ENCODE assay signal across 15 cellular contexts in the genomic region with DNA sequence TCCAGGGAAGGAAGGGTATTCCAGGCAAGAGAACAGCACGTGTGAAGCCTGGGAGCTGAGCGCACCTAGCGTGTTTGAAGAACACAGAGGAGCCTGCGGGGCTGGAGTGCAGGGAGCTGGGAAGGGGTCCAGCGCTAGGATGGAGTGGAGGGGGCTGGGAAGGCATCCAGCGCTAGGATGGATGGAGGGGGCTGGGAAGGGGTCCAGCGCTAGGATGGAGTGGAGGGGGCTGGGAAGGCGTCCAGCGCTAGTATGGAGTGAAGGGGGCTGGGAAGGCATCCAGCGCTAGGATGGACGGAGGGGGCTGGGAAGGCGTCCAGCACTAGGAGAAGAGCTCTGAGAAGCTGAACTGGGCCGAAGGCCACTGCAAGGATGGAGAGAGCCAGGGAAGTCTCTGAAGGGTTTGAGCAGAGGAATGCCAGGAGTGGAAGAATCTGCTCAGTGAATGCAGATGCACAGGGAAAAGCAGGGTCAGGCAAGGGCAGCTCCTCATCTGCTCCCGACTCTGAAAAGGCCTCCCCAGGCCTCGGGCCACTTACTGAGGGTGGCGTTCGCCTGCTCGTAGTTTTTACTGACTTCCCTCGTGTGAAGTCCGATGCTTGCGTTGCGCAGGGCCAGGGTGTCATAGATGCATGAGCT. TPM values are rescaled to one million over a fixed set of nuclear protein-coding genes. Genes with fewer than 3 reads are reported as not detected.
DNase-seq lines count a peak whose midpoint lies in the region; TF ChIP-seq lines count a peak whose summit lies in the region.
"Had no signal": no experiment of that assay in that cellular context is flagged by ENCODE, and none has a peak within 500 bp of the region (broad histone marks: within the 10 kb centered on the region; RNA-seq: fewer than 3 reads in every experiment).

No MANE protein-coding gene starts in this region.

- H3K27me3 ChIP-seq in uterus: no peaks in the 10 kb centered on the region

- no peaks in the 10 kb centered on the region for H3K36me3 Mint-ChIP-seq in nephron (ENCODE audit: low read depth)

- intact Hi-C loops in uterus (cut with DNase I; ENCODE audit: low total_unique reads): no loop called here

- peak; percentile 27 for DNase-seq in activated effector memory CD4-positive, alpha-beta T cell treated with anti-CD3 and anti-CD28 coated beads, Interleukin-2, amount 50 U/mL, for 16 hours
- no peak for DNase-seq in activated effector memory CD4-positive, alpha-beta T cell treated with Interleukin-2 at 50 U/mL for 16 hours
- peak; percentile 16 for DNase-seq in fibroblast of mammary gland (ENCODE audit: low read depth)
- peak; percentile 33 to 75 for DNase-seq in uterus
- no peak for DNase-seq in stimulated activated CD8-positive, alpha-beta memory T cell treated with anti-CD3 and anti-CD28 coated beads, Interleukin-4, amount 100 ng/mL, for 48 hours
- no peak for DNase-seq in activated CD4-positive, alpha-beta T cell treated with anti-CD3 and anti-CD28 coated beads for 4 hours
- no peak for DNase-seq in SK-N-DZ (ENCODE audit: low spot score)
- DNase-seq: activated CD4-positive, alpha-beta T cell treated with anti-CD3 and anti-CD28 coated beads for 48 hours; COR-L47; foreskin melanocyte; NCI-H1417 treated with DMSO at 0.1 percent for 48 hours; NCI-H69; stomach had no signal

- TF ChIP-seq POLR2A in uterus (IDR thresholded peaks at IDR 0.05): no peak

- no peak overlapping the region for H3K4me3 Mint-ChIP-seq in nephron
- H3K4me3 Mint-ChIP-seq: activated T-helper 17 cell treated with anti-CD3 and anti-CD28 coated beads, Interleukin-2, amount 50 U/mL, for 72 hours had no signal

- H3K4me1 ChIP-seq in uterus: no peaks in the 10 kb centered on the region

- H3K4me3 ChIP-seq in fibroblast of mammary gland (ENCODE audit: control insufficient read depth, low read depth, low read length) (no peak overlapping the region), uterus (no peak overlapping the region)
- H3K4me3 ChIP-seq: stomach had no signal

- H3K9me3 Mint-ChIP-seq in nephron: peaks cover 3% of the 10 kb centered on the region
- H3K9me3 Mint-ChIP-seq: activated T-helper 17 cell treated with anti-CD3 and anti-CD28 coated beads, Interleukin-2, amount 50 U/mL, for 72 hours had no signal

- H3K27ac Mint-ChIP-seq in nephron: peak overlapping the region in 2 of 3 experiments; percentile 55 to 88
- H3K27ac Mint-ChIP-seq: activated T-helper 17 cell treated with anti-CD3 and anti-CD28 coated beads, Interleukin-2, amount 50 U/mL, for 72 hours had no signal

- no peaks in the 10 kb centered on the region for H3K9me3 ChIP-seq in uterus
- H3K9me3 ChIP-seq: stomach had no signal

- H3K36me3 ChIP-seq in uterus: no peaks in the 10 kb centered on the region
- H3K36me3 ChIP-seq: stomach had no signal

- peaks cover 25% of the 10 kb centered on the region for H3K27me3 Mint-ChIP-seq in nephron (ENCODE audit: low read depth)

- H3K27ac ChIP-seq in uterus: no peak overlapping the region
- H3K27ac ChIP-seq: stomach had no signal

- H3K4me1 Mint-ChIP-seq in nephron: peaks cover 33% of the 10 kb centered on the region

- TF ChIP-seq CTCF in fibroblast of mammary gland (conservative IDR thresholded peaks at IDR 0.05; ENCODE audit: control insufficient read depth, insufficient read depth, low read depth, low read length) (no peak), nephron (IDR thresholded peaks at IDR 0.05; ENCODE audit: unreplicated experiment in 3 of 3) (no peak), uterus (IDR thresholded peaks at IDR 0.05) (no peak)

RNA-seq across cellular contexts. Expression of gene MUC20, which starts 39.7 kb away (rescaled TPM):
- total RNA-seq in uterus: 10 to 100 TPM in 1 of 4 donors, 1 to 10 TPM in 2, under 1 TPM in 1; 0.29 to 17.6 (median 4.4) TPM
- polyA plus RNA-seq in SK-N-DZ (2014; cell fraction: cytosol; rRNA removed): 0.54 TPM in 1 of 2 replicates, not detected in the other
- 0.65 and 1.1 TPM in 2 replicates for polyA plus RNA-seq in SK-N-DZ (2014; cell fraction: nucleus; rRNA removed)

RNA-seq across cellular contexts. Expression of gene MUC4, which starts 51.3 kb away (rescaled TPM):
- 1 to 10 TPM in 1 of 4 donors, under 1 TPM in 3; 0.26 to 1.0 (median 0.30) TPM for total RNA-seq in uterus
- under 0.01 TPM in 1 of 2 replicates, not detected in the other for polyA plus RNA-seq in SK-N-DZ (2014; cell fraction: cytosol; rRNA removed)
- 0.13 and 1.1 TPM in 2 replicates for polyA plus RNA-seq in SK-N-DZ (2014; cell fraction: nucleus; rRNA removed)

Comparison
In these comparisons a context has a peak if more than half of its experiments do, and no peak if none do; other contexts are left out.
1. DNase-seq: peak in activated effector memory CD4-positive, alpha-beta T cell treated with anti-CD3 and anti-CD28 coated beads, Interleukin-2, amount 50 U/mL, for 16 hours (single experiment), fibroblast of mammary gland (single experiment) and uterus (2 of 2); none in activated effector memory CD4-positive, alpha-beta T cell treated with Interleukin-2 at 50 U/mL for 16 hours (single experiment), stimulated activated CD8-positive, alpha-beta memory T cell treated with anti-CD3 and anti-CD28 coated beads, Interleukin-4, amount 100 ng/mL, for 48 hours (single experiment), activated CD4-positive, alpha-beta T cell treated with anti-CD3 and anti-CD28 coated beads for 4 hours (0 of 2) and SK-N-DZ (single experiment).